ENCODE assay signal across 8 cellular contexts in the genomic region with DNA sequence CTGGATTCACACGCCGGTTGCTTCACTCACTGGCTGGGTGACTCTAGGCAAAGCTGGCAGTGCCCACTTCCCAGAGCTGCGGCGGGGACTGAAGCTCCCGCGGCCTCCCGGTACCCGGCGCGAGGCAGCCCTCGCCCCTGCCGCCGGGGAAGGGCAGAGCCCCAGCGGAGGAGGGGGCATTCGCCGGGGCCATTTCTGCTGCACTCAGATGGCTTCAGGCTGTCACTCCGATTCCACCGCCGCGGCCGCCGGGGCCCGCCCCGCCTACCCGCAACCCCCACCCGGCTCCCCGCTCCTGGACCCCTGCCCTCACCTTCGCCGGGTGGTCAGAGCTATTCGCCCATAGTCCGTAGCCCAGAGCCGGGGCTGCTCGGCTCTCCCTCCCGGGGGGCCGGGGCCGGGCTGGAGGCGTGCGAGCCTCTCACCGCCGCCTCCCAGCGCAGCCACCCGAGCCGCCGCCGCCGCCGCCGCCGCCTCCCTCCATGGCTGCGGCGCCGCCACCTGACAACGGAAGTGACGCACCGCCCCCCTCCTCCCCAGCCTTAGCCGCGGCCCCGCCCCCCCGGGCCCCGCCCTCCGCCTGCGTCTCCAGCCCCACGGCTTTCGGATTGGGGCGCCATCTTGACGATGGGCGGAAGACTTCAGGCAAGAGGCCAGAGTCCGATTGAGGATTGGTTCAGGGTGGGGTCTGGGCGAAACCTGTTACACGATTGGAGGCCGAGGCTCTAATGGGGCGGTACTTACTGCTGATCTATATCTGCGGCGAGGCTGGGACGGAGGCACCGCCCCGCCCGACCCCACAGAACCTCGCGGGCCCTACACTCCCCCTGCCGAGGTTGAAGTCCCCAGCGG. TPM values are rescaled to one million over a fixed set of nuclear protein-coding genes. Genes with fewer than 3 reads are reported as not detected.
DNase-seq lines count a peak whose midpoint lies in the region; ATAC-seq lines count a peak whose summit lies in the region.

Gene STK40 (minus strand): TSS at position 515 of the 852 bp plus-strand sequence. CDS start 24,592 bp downstream, outside the sequence.

- H3K27ac ChIP-seq in temporal lobe (ENCODE audit: low read depth, low read length) = peak within 1 kb of the TSS; percentile 99

- no peaks in the 10 kb centered on the region for H3K9me3 Mint-ChIP-seq in activated naive CD4-positive, alpha-beta T cell treated with anti-CD3 and anti-CD28 coated beads, Interleukin-2, amount 50 U/mL, for 72 hours

- H3K27ac Mint-ChIP-seq in activated naive CD4-positive, alpha-beta T cell treated with anti-CD3 and anti-CD28 coated beads, Interleukin-2, amount 50 U/mL, for 72 hours = peak within 1 kb of the TSS; percentile 98 to 99

- ATAC-seq in HG02588 (IDR thresholded peaks at IDR 0.05; ENCODE audit: unreplicated experiment) = peak; percentile 81
- peak; percentile 88 to 91 for ATAC-seq in activated naive CD4-positive, alpha-beta T cell treated with anti-CD3 and anti-CD28 coated beads, Interleukin-2, amount 50 U/mL, for 72 hours

- H3K36me3 Mint-ChIP-seq in activated naive CD4-positive, alpha-beta T cell treated with anti-CD3 and anti-CD28 coated beads, Interleukin-2, amount 50 U/mL, for 72 hours = peaks cover 0 to 7% of the 10 kb centered on the region in 2 donors

- DNase-seq in GM04503 (ENCODE audit: low read depth) = peak; percentile 93
- peak; percentile 100 for DNase-seq in NCI-H1092 (lab: John Stamatoyannopoulos, UW)
- peak; percentile 99 for DNase-seq in SKM-1 (lab: John Stamatoyannopoulos, UW; ENCODE audit: unreplicated experiment)
- peak; percentile 89 to 97 for DNase-seq in activated naive CD4-positive, alpha-beta T cell treated with anti-CD3 and anti-CD28 coated beads, Interleukin-2, amount 50 U/mL, for 72 hours (ENCODE audit: low spot score in 2 of 2)
- DNase-seq in glomerular endothelial cell (ENCODE audit: extremely low read depth, low read depth, low spot score) = peak; percentile 95
- DNase-seq in occipital lobe (lab: John Stamatoyannopoulos, UW) = peak; percentile 99

RNA-seq across cellular contexts. Expression of gene STK40, which starts in this region (rescaled TPM):
- 10 to 100 TPM; 25.9 to 42.0 TPM for total RNA-seq in activated naive CD4-positive, alpha-beta T cell treated with anti-CD3 and anti-CD28 coated beads, Interleukin-2, amount 50 U/mL, for 72 hours
- 32.2 and 35.2 TPM in 2 replicates for total RNA-seq in glomerular endothelial cell
- total RNA-seq in occipital lobe = 13.1 TPM
- 8.4 TPM for total RNA-seq in temporal lobe

Comparison
In these comparisons a context has a peak if more than half of its experiments do, and no peak if none do; other contexts are left out.
1. Peak in every context shown above with its lines: DNase-seq, ATAC-seq and H3K27ac ChIP-seq.